In genomic region chr11:2319791-2320481, GRCh38 we compare ENCODE assay signal across 1 cellular context.
TF ChIP-seq lines count a peak whose summit lies in the region.

No MANE protein-coding gene starts in this region.

TF ChIP-seq in SK-N-SH, 30 proteins besides CTCF, POLR2A, EP300 and RAD21 (continued from another document):
- TF ChIP-seq, protein P1, sequence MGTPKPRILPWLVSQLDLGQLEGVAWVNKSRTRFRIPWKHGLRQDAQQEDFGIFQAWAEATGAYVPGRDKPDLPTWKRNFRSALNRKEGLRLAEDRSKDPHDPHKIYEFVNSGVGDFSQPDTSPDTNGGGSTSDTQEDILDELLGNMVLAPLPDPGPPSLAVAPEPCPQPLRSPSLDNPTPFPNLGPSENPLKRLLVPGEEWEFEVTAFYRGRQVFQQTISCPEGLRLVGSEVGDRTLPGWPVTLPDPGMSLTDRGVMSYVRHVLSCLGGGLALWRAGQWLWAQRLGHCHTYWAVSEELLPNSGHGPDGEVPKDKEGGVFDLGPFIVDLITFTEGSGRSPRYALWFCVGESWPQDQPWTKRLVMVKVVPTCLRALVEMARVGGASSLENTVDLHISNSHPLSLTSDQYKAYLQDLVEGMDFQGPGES (IDR thresholded peaks at IDR 0.05; ENCODE audit: low read depth, low read length) = no peak
